In genomic region chr17:47882247-47882646, GRCh38 we compare ENCODE assay signal across 12 cellular contexts. TPM values are rescaled to one million over a fixed set of nuclear protein-coding genes. Genes with fewer than 3 reads are reported as not detected.
DNase-seq lines count a peak whose midpoint lies in the region; ATAC-seq, FAIRE-seq and TF ChIP-seq lines count a peak whose summit lies in the region.
"Had no signal": no experiment of that assay in that cellular context is flagged by ENCODE, and none has a peak within 500 bp of the region (broad histone marks: within the 10 kb centered on the region; RNA-seq: fewer than 3 reads in every experiment).

No MANE protein-coding gene starts in this region.

- no peak overlapping the region for H3K27ac Mint-ChIP-seq in nephron progenitor cell
- H3K27ac Mint-ChIP-seq: activated naive CD8-positive, alpha-beta T cell had no signal

- in situ Hi-C loops in HepG2 (cut with HindIII; ENCODE audit: extremely low pct_ligation_motif_present, low pct_unique_long_range_greater_than_20kb) = no loop called here

- TF ChIP-seq EP300 in HepG2 (IDR thresholded peaks at IDR 0.05; ENCODE audit: low read depth in 2 of 2, low read length in 2 of 2) = no peak
- no peak for TF ChIP-seq EP300 in HepG2 (CRISPR knock-in tag; IDR thresholded peaks at IDR 0.05; ENCODE audit: borderline replicate concordance)
- no peak for TF ChIP-seq EP300 in suprapubic skin (IDR thresholded peaks at IDR 0.05)

- 0 out of 2 replicates have a peak overlapping the region, but pooled peaks have one; percentile 4 for H3K4me2 ChIP-seq in HepG2 (ENCODE audit: low read depth, low read length)

- DNase-seq in GM04504 (ENCODE audit: low read depth) (peak; percentile 76), adipocyte (ENCODE audit: low read depth) (no peak), HepG2 (ENCODE audit: low spot score) (no peak), suprapubic skin (ENCODE audit: low spot score in 2 of 2) (no peak), GM20000 (ENCODE audit: low spot score) (no peak), nephron progenitor cell (no peak), DMS153 treated with DMSO at 0.1 percent for 48 hours (lab: John Stamatoyannopoulos, UW; ENCODE audit: unreplicated experiment) (no peak)
- no peak for DNase-seq in effector CD4-positive, alpha-beta T cell
- DNase-seq: NCI-H1694 treated with DMSO at 0.1 percent for 48 hours, SJCRH30 had no signal

- POLR2A ChIA-PET in HepG2 (lab: Yijun Ruan, JAX) = interaction anchor here (2.5 kb wide), 1 partner anchor 13 kb away, joined by 11 read pairs; the partner anchor contains the start of gene SP2

- H4K20me1 ChIP-seq in HepG2 (ENCODE audit: insufficient read depth, low read length) = no peaks in the 10 kb centered on the region

- H3K27me3 Mint-ChIP-seq in nephron progenitor cell (ENCODE audit: low read depth, poor library complexity) = peaks cover 10% of the 10 kb centered on the region
- H3K27me3 Mint-ChIP-seq: activated naive CD8-positive, alpha-beta T cell had no signal

- FAIRE-seq in HepG2 (lab: Jason Lieb, UNC) = no peak

- H3K36me3 ChIP-seq in adipocyte (ENCODE audit: control insufficient read depth, insufficient read depth, low read length, severe bottlenecking) (no peaks in the 10 kb centered on the region), HepG2 (replicated peaks in 1 of 2; ENCODE audit: control insufficient read depth in 1 of 2, insufficient read depth in 2 of 2, low read length in 2 of 2) (no peaks in the 10 kb centered on the region), suprapubic skin (no peaks in the 10 kb centered on the region)
- H3K36me3 ChIP-seq: SJCRH30 had no signal

- peaks cover 84% of the 10 kb centered on the region for H3K4me1 Mint-ChIP-seq in nephron progenitor cell

- no peak overlapping the region for H3K4me3 Mint-ChIP-seq in nephron progenitor cell
- H3K4me3 Mint-ChIP-seq: activated naive CD8-positive, alpha-beta T cell had no signal

- intact Hi-C loops in HepG2 (cut with micrococcal nuclease; ENCODE audit: unreplicated experiment) = no loop called here

- CTCF ChIA-PET in HepG2 (lab: Yijun Ruan, JAX; ENCODE audit: low intra/inter-chr PET ratio, low total read pairs) = no interaction called here

- H3K36me3 Mint-ChIP-seq in nephron progenitor cell (ENCODE audit: low read depth) = no peaks in the 10 kb centered on the region
- H3K36me3 Mint-ChIP-seq: activated naive CD8-positive, alpha-beta T cell had no signal

- H3K9ac ChIP-seq in adipocyte (ENCODE audit: low read length) = peak overlapping the region; percentile 19
- H3K9ac ChIP-seq in HepG2 (ENCODE audit: insufficient read depth, low read depth, low read length) = no peak overlapping the region

- WGBS in HepG2 (ENCODE audit: low lambda C conversion rate) = 19% methylated on average over 7 of the region's 7 CpGs
- WGBS in suprapubic skin = 22% methylated on average over 7 of the region's 7 CpGs

- H3K4me1 ChIP-seq in adipocyte (ENCODE audit: control insufficient read depth, insufficient read depth, low read length) (peaks cover 38% of the 10 kb centered on the region), HepG2 (ENCODE audit: insufficient read depth, low read length) (peaks cover 41% of the 10 kb centered on the region), suprapubic skin (peaks cover 44% of the 10 kb centered on the region)
- H3K4me1 ChIP-seq: SJCRH30 had no signal

- no peak for ATAC-seq in HepG2
- ATAC-seq: HCT116 had no signal

- no peaks in the 10 kb centered on the region for H3K79me2 ChIP-seq in HepG2 (ENCODE audit: insufficient read depth, low read length)

- H3K4me3 ChIP-seq in adipocyte (ENCODE audit: low read length) (peak overlapping the region; percentile 49), HepG2 (replicated peaks in 1 of 3; ENCODE audit: insufficient read depth in 1 of 3, low read depth in 2 of 3, low read length in 3 of 3) (no peak overlapping the region), suprapubic skin (peak overlapping the region; percentile 24)
- H3K4me3 ChIP-seq: SJCRH30 had no signal

- no peaks in the 10 kb centered on the region for H3K9me3 Mint-ChIP-seq in nephron progenitor cell

- BruUV-seq in HepG2 (replicated peaks; lab: Mats Ljungman, UMichigan) = no TSS peak

- TF ChIP-seq CTCF in HepG2 (CRISPR knock-in tag; IDR thresholded peaks at IDR 0.05) (no peak), suprapubic skin (IDR thresholded peaks at IDR 0.05) (no peak), GM20000 (IDR thresholded peaks at IDR 0.05; ENCODE audit: extremely low read depth, missing control alignments) (no peak), nephron progenitor cell (IDR thresholded peaks at IDR 0.05) (no peak)

- TF ChIP-seq RAD21 in HepG2 (CRISPR knock-in tag; IDR thresholded peaks at IDR 0.05) = no peak

- H3K27me3 ChIP-seq in adipocyte (replicated peaks; ENCODE audit: control insufficient read depth, insufficient read depth, low read length) (no peaks in the 10 kb centered on the region), HepG2 (ENCODE audit: control insufficient read depth in 1 of 2, insufficient read depth in 2 of 2, low read length in 2 of 2) (peaks cover 10 to 62% of the 10 kb centered on the region in 2 experiments; a peak in 4 of 5 replicates), suprapubic skin (peaks cover 21% of the 10 kb centered on the region)

- H2AFZ ChIP-seq in HepG2 (ENCODE audit: low read length) = no peak overlapping the region

- H3K27ac ChIP-seq in HepG2 (ENCODE audit: extremely low read length, insufficient read depth, low read length) (no peak overlapping the region), suprapubic skin (no peak overlapping the region)
- H3K27ac ChIP-seq: SJCRH30 had no signal

- TF ChIP-seq POLR2A in HepG2 (IDR thresholded peaks at IDR 0.05; ENCODE audit: insufficient read depth in 1 of 2, low read depth in 2 of 2, low read length in 2 of 2) (no peak), suprapubic skin (IDR thresholded peaks at IDR 0.05) (no peak)

- H3K9me3 ChIP-seq in adipocyte (ENCODE audit: control insufficient read depth, low read length) = no peaks in the 10 kb centered on the region
- H3K9me3 ChIP-seq in HepG2 (ENCODE audit: low read length) = no peaks in the 10 kb centered on the region
- H3K9me3 ChIP-seq in suprapubic skin = no peaks in the 10 kb centered on the region
- H3K9me3 ChIP-seq: SJCRH30 had no signal

RNA-seq across cellular contexts. Expression of gene SP2, which starts 13.8 kb away (rescaled TPM):
- total RNA-seq in HepG2 (2016; rRNA removed; fragmentation: Illumina TruSeq; extraction: Trizol) (1.4 and 1.5 TPM in 2 replicates), suprapubic skin (10 to 100 TPM in 2 of 4 donors, 1 to 10 TPM in 2; 6.9 to 12.7 (median 9.8) TPM)
- total RNA-seq in HepG2 (2016; cell fraction: cytosol; rRNA removed; fragmentation: Illumina TruSeq; extraction: Trizol; ENCODE audit: low read depth) = 0.44 and 0.71 TPM in 2 replicates
- 1.1 and 1.3 TPM in 2 replicates for total RNA-seq in HepG2 (2016; cell fraction: insoluble cytoplasmic fraction; rRNA removed; fragmentation: Illumina TruSeq; extraction: Trizol)
- 2.2 and 2.7 TPM in 2 replicates for total RNA-seq in HepG2 (2016; cell fraction: membrane; rRNA removed; fragmentation: Illumina TruSeq; extraction: Trizol)
- 1.6 and 2.4 TPM in 2 replicates for total RNA-seq in HepG2 (2016; cell fraction: nucleus; rRNA removed; fragmentation: Illumina TruSeq; extraction: Trizol)
- 4.2 and 4.8 TPM in 2 replicates for polyA plus RNA-seq in HepG2 (2011; rRNA removed)
- 1.9 and 2.3 TPM in 2 replicates for polyA plus RNA-seq in HepG2 (2011; cell fraction: cytosol; rRNA removed)
- 13.9 and 14.8 TPM in 2 replicates for polyA plus RNA-seq in HepG2 (2011; cell fraction: nucleus; rRNA removed)
- polyA plus RNA-seq in HepG2 (2012) = 10.5 and 11.9 TPM in 2 replicates
- polyA plus RNA-seq in HepG2 (2016; cell fraction: cytosol; fragmentation: Illumina TruSeq; extraction: Trizol; ENCODE audit: low read depth) = 1.5 and 1.9 TPM in 2 replicates
- 6.9 and 11.6 TPM in 2 replicates for polyA plus RNA-seq in HepG2 (2016; cell fraction: insoluble cytoplasmic fraction; fragmentation: Illumina TruSeq; extraction: Trizol; ENCODE audit: low read depth)
- 4.2 and 5.0 TPM in 2 replicates for polyA plus RNA-seq in HepG2 (2016; cell fraction: membrane; fragmentation: Illumina TruSeq; extraction: Trizol; ENCODE audit: low read depth)
- 12.2 and 15.0 TPM in 2 replicates for polyA plus RNA-seq in HepG2 (2016; cell fraction: nucleus; fragmentation: Illumina TruSeq; extraction: Trizol; ENCODE audit: insufficient read depth, low read depth)
- polyA minus RNA-seq in HepG2 (2011; rRNA and poly(A)+ RNA removed; ENCODE audit: low replicate concordance) = 4.3 and 7.9 TPM in 2 replicates
- 2.9 and 5.7 TPM in 2 replicates for polyA minus RNA-seq in HepG2 (2011; cell fraction: cytosol; rRNA and poly(A)+ RNA removed)
- polyA minus RNA-seq in HepG2 (2011; cell fraction: nucleus; rRNA and poly(A)+ RNA removed) = 3.1 and 3.5 TPM in 2 replicates

RNA-seq across cellular contexts. Expression of gene SP6, which starts 31.3 kb away (rescaled TPM):
- total RNA-seq in HepG2 (2016; rRNA removed; fragmentation: Illumina TruSeq; extraction: Trizol) (0.07 TPM in 1 of 2 replicates, not detected in the other), suprapubic skin (10 to 100 TPM in 3 of 4 donors, 1 to 10 TPM in 1; 6.6 to 29.3 (median 19.9) TPM)
- total RNA-seq in HepG2 (2016; cell fraction: cytosol; rRNA removed; fragmentation: Illumina TruSeq; extraction: Trizol; ENCODE audit: low read depth) = not detected in 2 replicates
- total RNA-seq in HepG2 (2016; cell fraction: insoluble cytoplasmic fraction; rRNA removed; fragmentation: Illumina TruSeq; extraction: Trizol) = 0.04 TPM in 1 of 2 replicates, not detected in the other
- total RNA-seq in HepG2 (2016; cell fraction: membrane; rRNA removed; fragmentation: Illumina TruSeq; extraction: Trizol) = 0.03 and 0.10 TPM in 2 replicates
- total RNA-seq in HepG2 (2016; cell fraction: nucleus; rRNA removed; fragmentation: Illumina TruSeq; extraction: Trizol) = not detected in 2 replicates
- 0.07 and 0.09 TPM in 2 replicates for polyA plus RNA-seq in HepG2 (2011; rRNA removed)
- 0.05 and 0.07 TPM in 2 replicates for polyA plus RNA-seq in HepG2 (2011; cell fraction: cytosol; rRNA removed)
- polyA plus RNA-seq in HepG2 (2011; cell fraction: nucleus; rRNA removed) = 0.19 and 0.28 TPM in 2 replicates
- polyA plus RNA-seq in HepG2 (2012) = 0.09 TPM in 2 replicates
- not detected in 2 replicates for polyA plus RNA-seq in HepG2 (2016; cell fraction: cytosol; fragmentation: Illumina TruSeq; extraction: Trizol; ENCODE audit: low read depth)
- polyA plus RNA-seq in HepG2 (2016; cell fraction: insoluble cytoplasmic fraction; fragmentation: Illumina TruSeq; extraction: Trizol; ENCODE audit: low read depth) = 0.09 TPM in 1 of 2 replicates, not detected in the other
- polyA plus RNA-seq in HepG2 (2016; cell fraction: membrane; fragmentation: Illumina TruSeq; extraction: Trizol; ENCODE audit: low read depth) = not detected in 2 replicates
- polyA plus RNA-seq in HepG2 (2016; cell fraction: nucleus; fragmentation: Illumina TruSeq; extraction: Trizol; ENCODE audit: insufficient read depth, low read depth) = 0.15 and 0.19 TPM in 2 replicates
- 0.04 and 0.05 TPM in 2 replicates for polyA minus RNA-seq in HepG2 (2011; rRNA and poly(A)+ RNA removed; ENCODE audit: low replicate concordance)
- not detected in 2 replicates for polyA minus RNA-seq in HepG2 (2011; cell fraction: cytosol; rRNA and poly(A)+ RNA removed)
- polyA minus RNA-seq in HepG2 (2011; cell fraction: nucleus; rRNA and poly(A)+ RNA removed) = not detected in 2 replicates
- total RNA-seq: SJCRH30 had no signal

RNA-seq across cellular contexts. Expression of gene SCRN2, which starts 41.2 kb away (rescaled TPM):
- total RNA-seq in HepG2 (2016; rRNA removed; fragmentation: Illumina TruSeq; extraction: Trizol) (15.0 and 29.5 TPM in 2 replicates), suprapubic skin (10 to 100 TPM; 22.3 to 46.4 (median 34.7) TPM)
- total RNA-seq in HepG2 (2016; cell fraction: cytosol; rRNA removed; fragmentation: Illumina TruSeq; extraction: Trizol; ENCODE audit: low read depth) = 14.0 and 15.6 TPM in 2 replicates
- total RNA-seq in HepG2 (2016; cell fraction: insoluble cytoplasmic fraction; rRNA removed; fragmentation: Illumina TruSeq; extraction: Trizol) = 14.9 and 29.8 TPM in 2 replicates
- 9.4 and 10.4 TPM in 2 replicates for total RNA-seq in HepG2 (2016; cell fraction: membrane; rRNA removed; fragmentation: Illumina TruSeq; extraction: Trizol)
- total RNA-seq in HepG2 (2016; cell fraction: nucleus; rRNA removed; fragmentation: Illumina TruSeq; extraction: Trizol) = 38.4 and 39.4 TPM in 2 replicates
- 21.7 and 28.6 TPM in 2 replicates for polyA plus RNA-seq in HepG2 (2011; rRNA removed)
- 12.8 and 18.6 TPM in 2 replicates for polyA plus RNA-seq in HepG2 (2011; cell fraction: cytosol; rRNA removed)
- 254 and 255 TPM in 2 replicates for polyA plus RNA-seq in HepG2 (2011; cell fraction: nucleus; rRNA removed)
- 16.2 and 19.4 TPM in 2 replicates for polyA plus RNA-seq in HepG2 (2012)
- polyA plus RNA-seq in HepG2 (2016; cell fraction: cytosol; fragmentation: Illumina TruSeq; extraction: Trizol; ENCODE audit: low read depth) = 2.8 and 3.6 TPM in 2 replicates
- 11.1 and 13.6 TPM in 2 replicates for polyA plus RNA-seq in HepG2 (2016; cell fraction: insoluble cytoplasmic fraction; fragmentation: Illumina TruSeq; extraction: Trizol; ENCODE audit: low read depth)
- polyA plus RNA-seq in HepG2 (2016; cell fraction: membrane; fragmentation: Illumina TruSeq; extraction: Trizol; ENCODE audit: low read depth) = 4.4 and 5.4 TPM in 2 replicates
- polyA plus RNA-seq in HepG2 (2016; cell fraction: nucleus; fragmentation: Illumina TruSeq; extraction: Trizol; ENCODE audit: insufficient read depth, low read depth) = 76.0 and 78.1 TPM in 2 replicates
- 22.3 and 32.7 TPM in 2 replicates for polyA minus RNA-seq in HepG2 (2011; rRNA and poly(A)+ RNA removed; ENCODE audit: low replicate concordance)
- 4.6 and 7.0 TPM in 2 replicates for polyA minus RNA-seq in HepG2 (2011; cell fraction: cytosol; rRNA and poly(A)+ RNA removed)
- 42.1 and 48.9 TPM in 2 replicates for polyA minus RNA-seq in HepG2 (2011; cell fraction: nucleus; rRNA and poly(A)+ RNA removed)

RNA-seq across cellular contexts. Expression of gene LRRC46, which starts 50.8 kb away (rescaled TPM):
- total RNA-seq in HepG2 (2016; rRNA removed; fragmentation: Illumina TruSeq; extraction: Trizol) = 0.09 and 0.13 TPM in 2 replicates
- total RNA-seq in HepG2 (2016; cell fraction: cytosol; rRNA removed; fragmentation: Illumina TruSeq; extraction: Trizol; ENCODE audit: low read depth) = 0.26 TPM in 1 of 2 replicates, not detected in the other
- total RNA-seq in HepG2 (2016; cell fraction: insoluble cytoplasmic fraction; rRNA removed; fragmentation: Illumina TruSeq; extraction: Trizol) = 0.15 and 0.22 TPM in 2 replicates
- 0.14 TPM in 1 of 2 replicates, not detected in the other for total RNA-seq in HepG2 (2016; cell fraction: membrane; rRNA removed; fragmentation: Illumina TruSeq; extraction: Trizol)
- 0.43 TPM in 1 of 2 replicates, not detected in the other for total RNA-seq in HepG2 (2016; cell fraction: nucleus; rRNA removed; fragmentation: Illumina TruSeq; extraction: Trizol)
- 0.09 and 0.16 TPM in 2 replicates for polyA plus RNA-seq in HepG2 (2011; rRNA removed)
- polyA plus RNA-seq in HepG2 (2011; cell fraction: cytosol; rRNA removed) = 0.15 and 0.18 TPM in 2 replicates
- 0.19 and 0.42 TPM in 2 replicates for polyA plus RNA-seq in HepG2 (2011; cell fraction: nucleus; rRNA removed)
- 0.70 and 0.75 TPM in 2 replicates for polyA plus RNA-seq in HepG2 (2012)
- 0.11 and 0.22 TPM in 2 replicates for polyA plus RNA-seq in HepG2 (2016; cell fraction: cytosol; fragmentation: Illumina TruSeq; extraction: Trizol; ENCODE audit: low read depth)
- polyA plus RNA-seq in HepG2 (2016; cell fraction: insoluble cytoplasmic fraction; fragmentation: Illumina TruSeq; extraction: Trizol; ENCODE audit: low read depth) = 0.35 and 0.46 TPM in 2 replicates
- 0.23 TPM in 2 replicates for polyA plus RNA-seq in HepG2 (2016; cell fraction: membrane; fragmentation: Illumina TruSeq; extraction: Trizol; ENCODE audit: low read depth)
- polyA plus RNA-seq in HepG2 (2016; cell fraction: nucleus; fragmentation: Illumina TruSeq; extraction: Trizol; ENCODE audit: insufficient read depth, low read depth) = 0.43 and 0.74 TPM in 2 replicates
- polyA minus RNA-seq in HepG2 (2011; rRNA and poly(A)+ RNA removed; ENCODE audit: low replicate concordance) = 0.46 and 1.2 TPM in 2 replicates
- polyA minus RNA-seq in HepG2 (2011; cell fraction: cytosol; rRNA and poly(A)+ RNA removed) = 0.44 and 0.59 TPM in 2 replicates
- polyA minus RNA-seq in HepG2 (2011; cell fraction: nucleus; rRNA and poly(A)+ RNA removed) = 0.62 TPM in 1 of 2 replicates, not detected in the other
- not detected for total RNA-seq in suprapubic skin

RNA-seq across cellular contexts. Expression of gene MRPL10, which starts 50.9 kb away (rescaled TPM):
- total RNA-seq in HepG2 (2016; rRNA removed; fragmentation: Illumina TruSeq; extraction: Trizol) (56.7 and 59.7 TPM in 2 replicates), suprapubic skin (10 to 100 TPM; 27.7 to 33.8 (median 31.2) TPM)
- 23.2 and 23.8 TPM in 2 replicates for total RNA-seq in HepG2 (2016; cell fraction: cytosol; rRNA removed; fragmentation: Illumina TruSeq; extraction: Trizol; ENCODE audit: low read depth)
- total RNA-seq in HepG2 (2016; cell fraction: insoluble cytoplasmic fraction; rRNA removed; fragmentation: Illumina TruSeq; extraction: Trizol) = 54.4 and 59.8 TPM in 2 replicates
- 57.6 and 61.5 TPM in 2 replicates for total RNA-seq in HepG2 (2016; cell fraction: membrane; rRNA removed; fragmentation: Illumina TruSeq; extraction: Trizol)
- total RNA-seq in HepG2 (2016; cell fraction: nucleus; rRNA removed; fragmentation: Illumina TruSeq; extraction: Trizol) = 27.0 and 27.8 TPM in 2 replicates
- 149 and 157 TPM in 2 replicates for polyA plus RNA-seq in HepG2 (2011; rRNA removed)
- 163 and 193 TPM in 2 replicates for polyA plus RNA-seq in HepG2 (2011; cell fraction: cytosol; rRNA removed)
- 84.2 and 97.9 TPM in 2 replicates for polyA plus RNA-seq in HepG2 (2011; cell fraction: nucleus; rRNA removed)
- polyA plus RNA-seq in HepG2 (2012) = 98.1 and 124 TPM in 2 replicates
- polyA plus RNA-seq in HepG2 (2016; cell fraction: cytosol; fragmentation: Illumina TruSeq; extraction: Trizol; ENCODE audit: low read depth) = 32.0 and 36.2 TPM in 2 replicates
- polyA plus RNA-seq in HepG2 (2016; cell fraction: insoluble cytoplasmic fraction; fragmentation: Illumina TruSeq; extraction: Trizol; ENCODE audit: low read depth) = 90.1 and 104 TPM in 2 replicates
- 63.3 and 69.4 TPM in 2 replicates for polyA plus RNA-seq in HepG2 (2016; cell fraction: membrane; fragmentation: Illumina TruSeq; extraction: Trizol; ENCODE audit: low read depth)
- 52.7 and 55.5 TPM in 2 replicates for polyA plus RNA-seq in HepG2 (2016; cell fraction: nucleus; fragmentation: Illumina TruSeq; extraction: Trizol; ENCODE audit: insufficient read depth, low read depth)
- polyA minus RNA-seq in HepG2 (2011; rRNA and poly(A)+ RNA removed; ENCODE audit: low replicate concordance) = 135 and 309 TPM in 2 replicates
- 101 and 106 TPM in 2 replicates for polyA minus RNA-seq in HepG2 (2011; cell fraction: cytosol; rRNA and poly(A)+ RNA removed)
- 28.0 and 36.1 TPM in 2 replicates for polyA minus RNA-seq in HepG2 (2011; cell fraction: nucleus; rRNA and poly(A)+ RNA removed)

Comparison
In these comparisons a context has a peak if more than half of its experiments do, and no peak if none do; other contexts are left out.
1. H3K4me3 ChIP-seq: peak in adipocyte (single experiment) and suprapubic skin (single experiment); none in HepG2 (0 of 3).
2. RNA of gene SP6, which starts 31.3 kb away (total RNA-seq): 6.6 to 29.3 TPM in suprapubic skin; 0.03 to 0.10 TPM in HepG2; every median in the first group is over 4 times any median in the second.